ENCODE assay signal across 1 cellular context in the genomic region with DNA sequence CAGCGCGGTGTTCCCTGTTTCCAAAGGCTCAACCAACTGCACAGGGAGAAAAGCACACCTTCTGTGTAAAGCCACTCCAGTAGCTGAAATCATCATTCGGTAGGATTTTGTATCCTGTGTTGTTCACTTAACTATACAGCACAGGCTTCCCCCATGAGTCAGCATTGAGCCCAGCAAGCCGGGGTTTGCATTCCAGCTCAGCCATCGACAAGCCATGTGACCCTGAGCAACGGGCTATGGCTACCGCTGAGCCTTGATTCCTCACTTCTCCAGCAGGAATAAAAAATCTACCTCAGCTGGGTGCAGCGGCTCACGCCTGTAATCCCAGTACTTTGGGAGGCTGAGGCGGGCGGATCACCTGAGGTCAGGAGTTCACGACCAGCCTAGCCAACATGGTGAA.
TF ChIP-seq lines count a peak whose summit lies in the region.

No MANE protein-coding gene starts in this region.

TF ChIP-seq in H1, 55 proteins besides CTCF, POLR2A, EP300 and RAD21 (continued from another document):
- TF ChIP-seq TAF7 (optimal IDR thresholded peaks at IDR 0.05; ENCODE audit: borderline replicate concordance, low read depth, low read length) (no peak), HDAC2 (IDR thresholded peaks at IDR 0.05; ENCODE audit: borderline replicate concordance in 1 of 2, low read depth in 2 of 2, low read length in 2 of 2) (no peak), SIX5 (IDR thresholded peaks at IDR 0.05; ENCODE audit: low read depth, low read length) (no peak), CHD2 (IDR thresholded peaks at IDR 0.05; ENCODE audit: low read length) (no peak), ZNF274 (IDR thresholded peaks at IDR 0.05; ENCODE audit: borderline replicate concordance, extremely low read depth, low read length) (no peak), SP1 (IDR thresholded peaks at IDR 0.05; ENCODE audit: low read depth, low read length) (no peak), POU5F1 (IDR thresholded peaks at IDR 0.05; ENCODE audit: low read depth, low read length) (no peak), CTBP2 (IDR thresholded peaks at IDR 0.05; ENCODE audit: borderline replicate concordance, insufficient read depth, insufficient read length, low read length) (no peak), KDM4A (IDR thresholded peaks at IDR 0.05; ENCODE audit: low read depth, low read length, severe bottlenecking) (no peak), EZH2 (IDR thresholded peaks at IDR 0.05; ENCODE audit: low read depth, low read length, severe bottlenecking) (no peak), TCF12 (IDR thresholded peaks at IDR 0.05; ENCODE audit: low read depth, low read length) (no peak), HDAC6 (IDR thresholded peaks at IDR 0.05; ENCODE audit: low read depth, low read length) (no peak), SIRT6 (IDR thresholded peaks at IDR 0.05; ENCODE audit: low read length) (no peak), CEBPB (IDR thresholded peaks at IDR 0.05; ENCODE audit: low read depth, low read length) (no peak), YY1 (IDR thresholded peaks at IDR 0.05; ENCODE audit: low read depth, low read length) (0 out of 2 replicates have a peak, but pooled peaks have one; percentile 36), RNF2 (IDR thresholded peaks at IDR 0.05; ENCODE audit: borderline replicate concordance, low read depth, low read length, missing control alignments, poor library complexity, severe bottlenecking) (no peak), KDM1A (IDR thresholded peaks at IDR 0.05; ENCODE audit: borderline replicate concordance, low read length) (no peak), MAFK (IDR thresholded peaks at IDR 0.05; ENCODE audit: low read depth, low read length) (peak; percentile 59; the same call in 1 of the 2 replicates), POLR2AphosphoS5 (IDR thresholded peaks at IDR 0.05; ENCODE audit: low read depth, low read length) (no peak), TEAD4 (IDR thresholded peaks at IDR 0.05; ENCODE audit: low read depth, low read length) (peak; percentile 82), RFX5 (IDR thresholded peaks at IDR 0.05; ENCODE audit: borderline replicate concordance, low read depth, low read length) (no peak), SIN3A (conservative IDR thresholded peaks at IDR 0.05 in 1 of 2, IDR thresholded peaks at IDR 0.05 in 1 of 2; ENCODE audit: low read depth in 1 of 2, low read length in 2 of 2) (no peak), SRF (IDR thresholded peaks at IDR 0.05; ENCODE audit: low read depth, low read length) (no peak), NRF1 (IDR thresholded peaks at IDR 0.05; ENCODE audit: low read depth, low read length) (no peak), CHD1 (IDR thresholded peaks at IDR 0.05; ENCODE audit: low read depth, low read length) (no peak), CREB1 (IDR thresholded peaks at IDR 0.05) (no peak), SUZ12 (IDR thresholded peaks at IDR 0.05; ENCODE audit: low read length) (no peak), ASH2L (IDR thresholded peaks at IDR 0.05; ENCODE audit: low read length) (no peak), BACH1 (IDR thresholded peaks at IDR 0.05; ENCODE audit: low read length) (peak; percentile 71)
- TF ChIP-seq, protein P1, sequence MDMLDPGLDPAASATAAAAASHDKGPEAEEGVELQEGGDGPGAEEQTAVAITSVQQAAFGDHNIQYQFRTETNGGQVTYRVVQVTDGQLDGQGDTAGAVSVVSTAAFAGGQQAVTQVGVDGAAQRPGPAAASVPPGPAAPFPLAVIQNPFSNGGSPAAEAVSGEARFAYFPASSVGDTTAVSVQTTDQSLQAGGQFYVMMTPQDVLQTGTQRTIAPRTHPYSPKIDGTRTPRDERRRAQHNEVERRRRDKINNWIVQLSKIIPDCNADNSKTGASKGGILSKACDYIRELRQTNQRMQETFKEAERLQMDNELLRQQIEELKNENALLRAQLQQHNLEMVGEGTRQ (IDR thresholded peaks at IDR 0.05; ENCODE audit: low read length), result peak; percentile 49; the same call in 1 of the 2 replicates
- TF ChIP-seq, protein P2, sequence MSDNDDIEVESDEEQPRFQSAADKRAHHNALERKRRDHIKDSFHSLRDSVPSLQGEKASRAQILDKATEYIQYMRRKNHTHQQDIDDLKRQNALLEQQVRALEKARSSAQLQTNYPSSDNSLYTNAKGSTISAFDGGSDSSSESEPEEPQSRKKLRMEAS (IDR thresholded peaks at IDR 0.05), result peak; percentile 48; the same call in 1 of the 2 replicates
- TF ChIP-seq, protein P3, sequence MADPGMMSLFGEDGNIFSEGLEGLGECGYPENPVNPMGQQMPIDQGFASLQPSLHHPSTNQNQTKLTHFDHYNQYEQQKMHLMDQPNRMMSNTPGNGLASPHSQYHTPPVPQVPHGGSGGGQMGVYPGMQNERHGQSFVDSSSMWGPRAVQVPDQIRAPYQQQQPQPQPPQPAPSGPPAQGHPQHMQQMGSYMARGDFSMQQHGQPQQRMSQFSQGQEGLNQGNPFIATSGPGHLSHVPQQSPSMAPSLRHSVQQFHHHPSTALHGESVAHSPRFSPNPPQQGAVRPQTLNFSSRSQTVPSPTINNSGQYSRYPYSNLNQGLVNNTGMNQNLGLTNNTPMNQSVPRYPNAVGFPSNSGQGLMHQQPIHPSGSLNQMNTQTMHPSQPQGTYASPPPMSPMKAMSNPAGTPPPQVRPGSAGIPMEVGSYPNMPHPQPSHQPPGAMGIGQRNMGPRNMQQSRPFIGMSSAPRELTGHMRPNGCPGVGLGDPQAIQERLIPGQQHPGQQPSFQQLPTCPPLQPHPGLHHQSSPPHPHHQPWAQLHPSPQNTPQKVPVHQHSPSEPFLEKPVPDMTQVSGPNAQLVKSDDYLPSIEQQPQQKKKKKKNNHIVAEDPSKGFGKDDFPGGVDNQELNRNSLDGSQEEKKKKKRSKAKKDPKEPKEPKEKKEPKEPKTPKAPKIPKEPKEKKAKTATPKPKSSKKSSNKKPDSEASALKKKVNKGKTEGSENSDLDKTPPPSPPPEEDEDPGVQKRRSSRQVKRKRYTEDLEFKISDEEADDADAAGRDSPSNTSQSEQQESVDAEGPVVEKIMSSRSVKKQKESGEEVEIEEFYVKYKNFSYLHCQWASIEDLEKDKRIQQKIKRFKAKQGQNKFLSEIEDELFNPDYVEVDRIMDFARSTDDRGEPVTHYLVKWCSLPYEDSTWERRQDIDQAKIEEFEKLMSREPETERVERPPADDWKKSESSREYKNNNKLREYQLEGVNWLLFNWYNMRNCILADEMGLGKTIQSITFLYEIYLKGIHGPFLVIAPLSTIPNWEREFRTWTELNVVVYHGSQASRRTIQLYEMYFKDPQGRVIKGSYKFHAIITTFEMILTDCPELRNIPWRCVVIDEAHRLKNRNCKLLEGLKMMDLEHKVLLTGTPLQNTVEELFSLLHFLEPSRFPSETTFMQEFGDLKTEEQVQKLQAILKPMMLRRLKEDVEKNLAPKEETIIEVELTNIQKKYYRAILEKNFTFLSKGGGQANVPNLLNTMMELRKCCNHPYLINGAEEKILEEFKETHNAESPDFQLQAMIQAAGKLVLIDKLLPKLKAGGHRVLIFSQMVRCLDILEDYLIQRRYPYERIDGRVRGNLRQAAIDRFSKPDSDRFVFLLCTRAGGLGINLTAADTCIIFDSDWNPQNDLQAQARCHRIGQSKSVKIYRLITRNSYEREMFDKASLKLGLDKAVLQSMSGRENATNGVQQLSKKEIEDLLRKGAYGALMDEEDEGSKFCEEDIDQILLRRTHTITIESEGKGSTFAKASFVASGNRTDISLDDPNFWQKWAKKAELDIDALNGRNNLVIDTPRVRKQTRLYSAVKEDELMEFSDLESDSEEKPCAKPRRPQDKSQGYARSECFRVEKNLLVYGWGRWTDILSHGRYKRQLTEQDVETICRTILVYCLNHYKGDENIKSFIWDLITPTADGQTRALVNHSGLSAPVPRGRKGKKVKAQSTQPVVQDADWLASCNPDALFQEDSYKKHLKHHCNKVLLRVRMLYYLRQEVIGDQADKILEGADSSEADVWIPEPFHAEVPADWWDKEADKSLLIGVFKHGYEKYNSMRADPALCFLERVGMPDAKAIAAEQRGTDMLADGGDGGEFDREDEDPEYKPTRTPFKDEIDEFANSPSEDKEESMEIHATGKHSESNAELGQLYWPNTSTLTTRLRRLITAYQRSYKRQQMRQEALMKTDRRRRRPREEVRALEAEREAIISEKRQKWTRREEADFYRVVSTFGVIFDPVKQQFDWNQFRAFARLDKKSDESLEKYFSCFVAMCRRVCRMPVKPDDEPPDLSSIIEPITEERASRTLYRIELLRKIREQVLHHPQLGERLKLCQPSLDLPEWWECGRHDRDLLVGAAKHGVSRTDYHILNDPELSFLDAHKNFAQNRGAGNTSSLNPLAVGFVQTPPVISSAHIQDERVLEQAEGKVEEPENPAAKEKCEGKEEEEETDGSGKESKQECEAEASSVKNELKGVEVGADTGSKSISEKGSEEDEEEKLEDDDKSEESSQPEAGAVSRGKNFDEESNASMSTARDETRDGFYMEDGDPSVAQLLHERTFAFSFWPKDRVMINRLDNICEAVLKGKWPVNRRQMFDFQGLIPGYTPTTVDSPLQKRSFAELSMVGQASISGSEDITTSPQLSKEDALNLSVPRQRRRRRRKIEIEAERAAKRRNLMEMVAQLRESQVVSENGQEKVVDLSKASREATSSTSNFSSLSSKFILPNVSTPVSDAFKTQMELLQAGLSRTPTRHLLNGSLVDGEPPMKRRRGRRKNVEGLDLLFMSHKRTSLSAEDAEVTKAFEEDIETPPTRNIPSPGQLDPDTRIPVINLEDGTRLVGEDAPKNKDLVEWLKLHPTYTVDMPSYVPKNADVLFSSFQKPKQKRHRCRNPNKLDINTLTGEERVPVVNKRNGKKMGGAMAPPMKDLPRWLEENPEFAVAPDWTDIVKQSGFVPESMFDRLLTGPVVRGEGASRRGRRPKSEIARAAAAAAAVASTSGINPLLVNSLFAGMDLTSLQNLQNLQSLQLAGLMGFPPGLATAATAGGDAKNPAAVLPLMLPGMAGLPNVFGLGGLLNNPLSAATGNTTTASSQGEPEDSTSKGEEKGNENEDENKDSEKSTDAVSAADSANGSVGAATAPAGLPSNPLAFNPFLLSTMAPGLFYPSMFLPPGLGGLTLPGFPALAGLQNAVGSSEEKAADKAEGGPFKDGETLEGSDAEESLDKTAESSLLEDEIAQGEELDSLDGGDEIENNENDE (IDR thresholded peaks at IDR 0.05; ENCODE audit: insufficient replicate concordance, low read length), result no peak
- TF ChIP-seq, protein P4, sequence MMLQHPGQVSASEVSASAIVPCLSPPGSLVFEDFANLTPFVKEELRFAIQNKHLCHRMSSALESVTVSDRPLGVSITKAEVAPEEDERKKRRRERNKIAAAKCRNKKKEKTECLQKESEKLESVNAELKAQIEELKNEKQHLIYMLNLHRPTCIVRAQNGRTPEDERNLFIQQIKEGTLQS (IDR thresholded peaks at IDR 0.05; ENCODE audit: insufficient read depth, low read depth, low read length), result no peak
